Comparison of ENCODE assay signal across 9 cellular contexts in genomic region chr16:83953796-83954576, GRCh38. TPM values are rescaled to one million over a fixed set of nuclear protein-coding genes. Genes with fewer than 3 reads are reported as not detected.
DNase-seq lines count a peak whose midpoint lies in the region; ATAC-seq and TF ChIP-seq lines count a peak whose summit lies in the region.
"Had no signal": no experiment of that assay in that cellular context is flagged by ENCODE, and none has a peak within 500 bp of the region (broad histone marks: within the 10 kb centered on the region; RNA-seq: fewer than 3 reads in every experiment).

No MANE protein-coding gene starts in this region.

- H3K4me1 Mint-ChIP-seq in activated naive CD8-positive, alpha-beta T cell (ENCODE audit: low read depth), result peaks cover 10% of the 10 kb centered on the region
- H3K4me1 Mint-ChIP-seq in immature natural killer cell, result peaks cover 0 to 4% of the 10 kb centered on the region in 2 donors
- peaks cover 33% of the 10 kb centered on the region for H3K4me1 Mint-ChIP-seq in stimulated activated memory B cell treated with anti-CD40 and anti-IgM and Interleukin-4, amounts not matched to agents 10 μg/mL and 1 μg/mL and 100 μg/mL, for 72 hours

- no peak for ATAC-seq in Right ventricle myocardium inferior
- peak; percentile 63 for ATAC-seq in stimulated activated memory B cell treated with anti-CD40 and anti-IgM and Interleukin-4, amounts not matched to agents 10 μg/mL and 1 μg/mL and 100 μg/mL, for 72 hours
- ATAC-seq in HG03442 (IDR thresholded peaks at IDR 0.05; ENCODE audit: unreplicated experiment), result no peak

- peak overlapping the region; percentile 18 for H3K4me3 ChIP-seq in cardiac muscle cell
- peak overlapping the region; percentile 57 for H3K4me3 ChIP-seq in MG63

- DNase-seq in cardiac muscle cell (ENCODE audit: low read depth in 1 of 2, low spot score in 1 of 2) (peak; percentile 27 to 34), Right ventricle myocardium inferior (ENCODE audit: missing footprints) (no peak), MG63 (no peak), immature natural killer cell (no peak), NCI-H2029 (lab: John Stamatoyannopoulos, UW) (no peak)

- peak overlapping the region; percentile 58 for H3K27ac Mint-ChIP-seq in activated naive CD8-positive, alpha-beta T cell
- no peak overlapping the region for H3K27ac Mint-ChIP-seq in immature natural killer cell
- H3K27ac Mint-ChIP-seq in stimulated activated memory B cell treated with anti-CD40 and anti-IgM and Interleukin-4, amounts not matched to agents 10 μg/mL and 1 μg/mL and 100 μg/mL, for 72 hours, result peak overlapping the region; percentile 63

- H3K9me3 ChIP-seq in cardiac muscle cell (ENCODE audit: low read depth) (no peaks in the 10 kb centered on the region), MG63 (no peaks in the 10 kb centered on the region)

- H3K36me3 ChIP-seq in cardiac muscle cell (no peaks in the 10 kb centered on the region), MG63 (no peaks in the 10 kb centered on the region)

- intact Hi-C loops in Right ventricle myocardium inferior (cut with DNase I), result loop anchor here (1.0 kb wide), 1 partner anchor 55 kb away; the partner anchor contains the start of gene MLYCD

- peaks cover 9% of the 10 kb centered on the region for H3K27me3 ChIP-seq in cardiac muscle cell
- no peaks in the 10 kb centered on the region for H3K27me3 ChIP-seq in MG63

- peak; percentile 50 for TF ChIP-seq CTCF in cardiac muscle cell (IDR thresholded peaks at IDR 0.05; ENCODE audit: low read depth, low read length)

- peaks cover 7% of the 10 kb centered on the region for H3K4me1 ChIP-seq in cardiac muscle cell (ENCODE audit: low read depth)

- no peaks in the 10 kb centered on the region for H3K9me3 Mint-ChIP-seq in activated naive CD8-positive, alpha-beta T cell (ENCODE audit: low read depth)
- no peaks in the 10 kb centered on the region for H3K9me3 Mint-ChIP-seq in immature natural killer cell
- no peaks in the 10 kb centered on the region for H3K9me3 Mint-ChIP-seq in stimulated activated memory B cell treated with anti-CD40 and anti-IgM and Interleukin-4, amounts not matched to agents 10 μg/mL and 1 μg/mL and 100 μg/mL, for 72 hours

- H3K36me3 Mint-ChIP-seq in activated naive CD8-positive, alpha-beta T cell, result no peaks in the 10 kb centered on the region
- H3K36me3 Mint-ChIP-seq in immature natural killer cell, result no peaks in the 10 kb centered on the region
- no peaks in the 10 kb centered on the region for H3K36me3 Mint-ChIP-seq in stimulated activated memory B cell treated with anti-CD40 and anti-IgM and Interleukin-4, amounts not matched to agents 10 μg/mL and 1 μg/mL and 100 μg/mL, for 72 hours

- H3K27ac ChIP-seq in cardiac muscle cell, result no peak overlapping the region

- H3K4me3 Mint-ChIP-seq in activated naive CD8-positive, alpha-beta T cell, result peak overlapping the region; percentile 84
- H3K4me3 Mint-ChIP-seq in immature natural killer cell, result peak overlapping the region in 3 of 5 donors; percentile 15 to 44 (median 24)
- H3K4me3 Mint-ChIP-seq in stimulated activated memory B cell treated with anti-CD40 and anti-IgM and Interleukin-4, amounts not matched to agents 10 μg/mL and 1 μg/mL and 100 μg/mL, for 72 hours, result peak overlapping the region; percentile 80

- H3K27me3 Mint-ChIP-seq in activated naive CD8-positive, alpha-beta T cell, result peaks cover 7% of the 10 kb centered on the region
- H3K27me3 Mint-ChIP-seq in immature natural killer cell (ENCODE audit: low read depth in 3 of 3), result peaks cover 0 to 6% (median 3%) of the 10 kb centered on the region in 3 donors
- peaks cover 28% of the 10 kb centered on the region for H3K27me3 Mint-ChIP-seq in stimulated activated memory B cell treated with anti-CD40 and anti-IgM and Interleukin-4, amounts not matched to agents 10 μg/mL and 1 μg/mL and 100 μg/mL, for 72 hours

RNA-seq across cellular contexts. Expression of gene OSGIN1, which starts 0.9 kb away (rescaled TPM):
- total RNA-seq in cardiac muscle cell (0.60 and 3.4 TPM in 2 replicates), Right ventricle myocardium inferior (8.2 TPM)
- polyA plus RNA-seq in cardiac muscle cell (0.76 and 3.4 TPM in 2 replicates), immature natural killer cell (under 1 TPM in 2 of 3 donors, not detected in 1; 0.11 to 0.59 TPM)
- total RNA-seq in MG63 (2014; rRNA removed; shearing (Covaris generic); ENCODE audit: low replicate concordance), result 0.13 TPM in 1 of 2 replicates, not detected in the other

RNA-seq across cellular contexts. Expression of gene NECAB2, which starts 14.1 kb away (rescaled TPM):
- total RNA-seq in cardiac muscle cell, result 0.63 and 2.7 TPM in 2 replicates
- polyA plus RNA-seq in cardiac muscle cell, result 0.90 and 2.2 TPM in 2 replicates
- total RNA-seq in Right ventricle myocardium inferior, result 1.8 TPM
- not detected in 2 replicates for total RNA-seq in MG63 (2014; rRNA removed; shearing (Covaris generic); ENCODE audit: low replicate concordance)
- not detected for polyA plus RNA-seq in immature natural killer cell
- total RNA-seq: lung microvascular endothelial cell had no signal

RNA-seq across cellular contexts. Expression of gene MLYCD, which starts 55.1 kb away (rescaled TPM):
- total RNA-seq in cardiac muscle cell, result 8.0 and 9.3 TPM in 2 replicates
- polyA plus RNA-seq in cardiac muscle cell, result 9.9 and 10.6 TPM in 2 replicates
- 48.2 TPM for total RNA-seq in Right ventricle myocardium inferior
- 1.0 and 1.3 TPM in 2 replicates for total RNA-seq in MG63 (2014; rRNA removed; shearing (Covaris generic); ENCODE audit: low replicate concordance)
- 1 to 10 TPM in 2 of 3 donors, under 1 TPM in 1; 0.64 to 4.5 (median 1.1) TPM for polyA plus RNA-seq in immature natural killer cell

Comparison
In these comparisons a context has a peak if more than half of its experiments do, and no peak if none do; other contexts are left out.
1. DNase-seq: peak in cardiac muscle cell (2 of 2); none in Right ventricle myocardium inferior (single experiment), MG63 (single experiment), immature natural killer cell (0 of 3) and NCI-H2029 (single experiment).
2. H3K27ac Mint-ChIP-seq: peak in activated naive CD8-positive, alpha-beta T cell (single experiment) and stimulated activated memory B cell treated with anti-CD40 and anti-IgM and Interleukin-4, amounts not matched to agents 10 μg/mL and 1 μg/mL and 100 μg/mL, for 72 hours (single experiment); none in immature natural killer cell (0 of 6).
3. H3K4me3 Mint-ChIP-seq: peak in every context shown above with its lines; median percentile 84 in activated naive CD8-positive, alpha-beta T cell; 80 in stimulated activated memory B cell treated with anti-CD40 and anti-IgM and Interleukin-4, amounts not matched to agents 10 μg/mL and 1 μg/mL and 100 μg/mL, for 72 hours; 24 in immature natural killer cell.